In the genomic region with DNA sequence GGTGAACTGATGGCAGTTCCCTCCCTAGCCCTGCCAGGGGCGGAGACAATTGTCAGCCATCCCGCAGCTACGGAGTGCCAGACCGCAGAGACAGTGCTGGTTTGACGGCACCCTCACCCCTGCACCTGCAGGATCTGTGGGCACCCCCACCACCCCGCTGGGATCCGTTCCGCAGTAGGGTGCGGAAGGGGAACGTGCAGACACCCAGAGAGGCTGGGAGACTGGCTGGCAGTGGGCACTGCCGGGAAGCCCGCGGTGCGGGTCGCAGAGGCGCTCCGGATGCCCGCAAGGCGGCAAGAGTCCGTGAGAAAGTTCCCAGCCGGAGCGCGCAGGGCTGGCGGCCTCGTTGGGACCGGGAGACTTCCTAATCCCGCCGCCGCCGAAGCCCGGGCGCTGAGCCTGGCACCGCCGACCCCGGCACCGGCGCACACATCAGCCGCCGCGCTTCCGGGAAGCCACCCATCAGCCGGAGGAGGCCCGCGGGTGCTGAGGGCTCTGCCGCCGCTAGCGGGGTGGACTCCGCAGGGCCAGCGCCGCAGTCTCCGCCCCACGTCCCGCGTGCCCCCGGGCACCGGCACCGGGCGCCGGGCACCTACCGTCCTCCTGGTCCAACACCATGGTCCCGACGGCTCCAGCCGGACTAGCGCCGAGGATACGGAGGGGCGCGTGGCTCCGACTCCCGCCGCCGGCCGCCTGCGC, we compare ENCODE assay signal across 8 cellular contexts. TPM values are rescaled to one million over a fixed set of nuclear protein-coding genes. Genes with fewer than 3 reads are reported as not detected.
DNase-seq lines count a peak whose midpoint lies in the region; ATAC-seq and TF ChIP-seq lines count a peak whose summit lies in the region.

No MANE protein-coding gene starts in this region.

- peaks cover 10% of the 10 kb centered on the region in 2 donors for H3K4me1 Mint-ChIP-seq in natural killer cell

- intact Hi-C loops in natural killer cell (cut with micrococcal nuclease) = no loop called here

- H4K20me1 ChIP-seq in BLaER1 (peaks cover 28% of the 10 kb centered on the region; the same call in 1 of the 2 replicates), MM.1S (ENCODE audit: insufficient read depth, low read length) (no peaks in the 10 kb centered on the region)

- peak overlapping the region; percentile 24; the same call in 1 of the 2 replicates for H3K9ac ChIP-seq in BLaER1
- H3K9ac ChIP-seq in MM.1S (ENCODE audit: low read length) = no peak overlapping the region

- H3K27me3 Mint-ChIP-seq in natural killer cell (ENCODE audit: low read depth in 2 of 2) = peaks cover 43 to 60% of the 10 kb centered on the region in 2 donors

- H3K4me1 ChIP-seq in BLaER1 (peaks cover 21% of the 10 kb centered on the region), MM.1S (ENCODE audit: low read length) (no peaks in the 10 kb centered on the region)
- H3K4me1 ChIP-seq in effector memory CD4-positive, alpha-beta T cell (ENCODE audit: control insufficient read depth, insufficient read depth, low read length, poor library complexity, severe bottlenecking) = peaks cover 11% of the 10 kb centered on the region

- H3K27ac Mint-ChIP-seq in natural killer cell = no peak overlapping the region

- peak overlapping the region; percentile 67 for H3K4me3 ChIP-seq in BLaER1
- peak overlapping the region; percentile 34; the same call in 1 of the 2 replicates for H3K4me3 ChIP-seq in MM.1S (ENCODE audit: low read length)
- H3K4me3 ChIP-seq in effector memory CD4-positive, alpha-beta T cell (ENCODE audit: insufficient read depth, low read depth, low read length, poor library complexity, severe bottlenecking) = peak overlapping the region; percentile 42

- peaks cover 83% of the 10 kb centered on the region for H3K27me3 ChIP-seq in BLaER1
- peaks cover 26% of the 10 kb centered on the region for H3K27me3 ChIP-seq in MM.1S (replicated peaks; ENCODE audit: insufficient read depth, low read length)
- peaks cover 29% of the 10 kb centered on the region for H3K27me3 ChIP-seq in effector memory CD4-positive, alpha-beta T cell (replicated peaks; ENCODE audit: control insufficient read depth, insufficient read depth, low read length, poor library complexity, severe bottlenecking)

- no peak overlapping the region for H3K4me3 Mint-ChIP-seq in natural killer cell

- peak in 2 of 3 donors; percentile 42 to 70 for ATAC-seq in natural killer cell
- no peak for ATAC-seq in HG02571 (IDR thresholded peaks at IDR 0.05; ENCODE audit: unreplicated experiment)
- no peak for ATAC-seq in HG02884 (IDR thresholded peaks at IDR 0.05; ENCODE audit: unreplicated experiment)

- H3K4me2 ChIP-seq in BLaER1 (peak overlapping the region; percentile 90), MM.1S (ENCODE audit: low read depth, low read length) (peak overlapping the region; percentile 43)

- H3K36me3 Mint-ChIP-seq in natural killer cell = no peaks in the 10 kb centered on the region

- H3K9me3 ChIP-seq in BLaER1 (no peaks in the 10 kb centered on the region), MM.1S (replicated peaks; ENCODE audit: insufficient read depth, low read length) (no peaks in the 10 kb centered on the region)
- no peaks in the 10 kb centered on the region for H3K9me3 ChIP-seq in effector memory CD4-positive, alpha-beta T cell (ENCODE audit: control insufficient read depth, low read length)

- no peaks in the 10 kb centered on the region for H3K9me3 Mint-ChIP-seq in natural killer cell

- no peak for TF ChIP-seq CTCF in MM.1S (IDR thresholded peaks at IDR 0.05; ENCODE audit: low read length)
- no peak for TF ChIP-seq CTCF in natural killer cell (IDR thresholded peaks at IDR 0.05)

- H3K36me3 ChIP-seq in BLaER1 (no peaks in the 10 kb centered on the region), MM.1S (replicated peaks; ENCODE audit: insufficient read depth, low read length) (no peaks in the 10 kb centered on the region)
- H3K36me3 ChIP-seq in effector memory CD4-positive, alpha-beta T cell (ENCODE audit: control insufficient read depth, insufficient read depth, low read length) = no peaks in the 10 kb centered on the region

- H3F3A ChIP-seq in MM.1S (ENCODE audit: insufficient read depth, low read length) = no peaks in the 10 kb centered on the region

- H3K9me2 ChIP-seq in MM.1S (replicated peaks; ENCODE audit: insufficient read depth, low read length) = no peaks in the 10 kb centered on the region

- DNase-seq in MM.1S (no peak), natural killer cell (no peak), mucosa of gallbladder (ENCODE audit: low spot score) (no peak), GF-D8 (lab: John Stamatoyannopoulos, UW) (no peak)
- DNase-seq in effector memory CD4-positive, alpha-beta T cell = no peak

- no peak overlapping the region for H2AFZ ChIP-seq in MM.1S (ENCODE audit: low read length)

- H3K79me2 ChIP-seq in MM.1S (ENCODE audit: low read length) = no peaks in the 10 kb centered on the region

- H3K27ac ChIP-seq in BLaER1 = no peak overlapping the region
- no peak overlapping the region for H3K27ac ChIP-seq in MM.1S (ENCODE audit: low read length)
- H3K27ac ChIP-seq in effector memory CD4-positive, alpha-beta T cell (ENCODE audit: insufficient read depth, low read length, poor library complexity, severe bottlenecking) = no peak overlapping the region

RNA-seq across cellular contexts. Expression of a gene that starts 4.3 kb away (rescaled TPM):
- total RNA-seq in natural killer cell = not detected
- total RNA-seq in mucosa of gallbladder = not detected

Comparison
In these comparisons a context has a peak if more than half of its experiments do, and no peak if none do; other contexts are left out.
1. ATAC-seq: peak in natural killer cell (2 of 3); none in HG02571 (single experiment) and HG02884 (single experiment).
2. Peak in every context shown above with its lines, with median percentiles within 50 percentile points of each other: H3K4me3 ChIP-seq.